Comparison of ENCODE assay signal across 9 cellular contexts in genomic region chr13:59477011-59477410, GRCh38.
DNase-seq lines count a peak whose midpoint lies in the region; ATAC-seq, FAIRE-seq and TF ChIP-seq lines count a peak whose summit lies in the region.
"Had no signal": no experiment of that assay in that cellular context is flagged by ENCODE, and none has a peak within 500 bp of the region (broad histone marks: within the 10 kb centered on the region; RNA-seq: fewer than 3 reads in every experiment).

No MANE protein-coding gene starts in this region.

- no peak for FAIRE-seq in kidney (lab: Jason Lieb, UNC)

- H3K36me3 ChIP-seq in DND-41 (ENCODE audit: insufficient read depth, low read length) (no peaks in the 10 kb centered on the region), GM23248 (ENCODE audit: low read depth) (no peaks in the 10 kb centered on the region), kidney (ENCODE audit: control insufficient read depth in 1 of 2, insufficient read depth in 2 of 2, low read length in 2 of 2) (no peaks in the 10 kb centered on the region)

- in situ Hi-C loops in GM23248 (cut with MboI): no loop called here

- no peaks in the 10 kb centered on the region for H3F3A ChIP-seq in GM23248 (ENCODE audit: insufficient read depth)

- H3K9me3 ChIP-seq in DND-41 (ENCODE audit: insufficient read depth, low read length, severe bottlenecking): no peaks in the 10 kb centered on the region
- no peaks in the 10 kb centered on the region for H3K9me3 ChIP-seq in GM23248 (ENCODE audit: low read depth)
- no peaks in the 10 kb centered on the region for H3K9me3 ChIP-seq in kidney (ENCODE audit: control insufficient read depth in 1 of 2, low read length in 2 of 2)

- H3K4me1 ChIP-seq in DND-41 (ENCODE audit: insufficient read depth, low read length) (no peaks in the 10 kb centered on the region), GM23248 (ENCODE audit: insufficient read depth) (no peaks in the 10 kb centered on the region), kidney (ENCODE audit: control insufficient read depth in 1 of 2, insufficient read depth in 1 of 2, low read depth in 1 of 2, low read length in 2 of 2) (no peaks in the 10 kb centered on the region)

- H3K4me3 ChIP-seq in DND-41 (ENCODE audit: low read depth in 1 of 2, low read length in 2 of 2) (no peak overlapping the region), GM23248 (no peak overlapping the region), kidney (ENCODE audit: low read length in 2 of 2) (no peak overlapping the region)

- H2AFZ ChIP-seq in DND-41 (ENCODE audit: low read depth, low read length): no peak overlapping the region
- H2AFZ ChIP-seq in GM23248: no peak overlapping the region

- H3K4me2 ChIP-seq in DND-41 (ENCODE audit: insufficient read depth, low read length) (no peak overlapping the region), GM23248 (ENCODE audit: unreplicated experiment) (no peak overlapping the region)

- intact Hi-C loops in kidney (cut with DNase I): no loop called here

- TF ChIP-seq CTCF in DND-41 (IDR thresholded peaks at IDR 0.05; ENCODE audit: borderline replicate concordance, extremely low read depth, low read length, poor library complexity, severe bottlenecking): peak; percentile 36
- peak; percentile 4 for TF ChIP-seq CTCF in kidney (IDR thresholded peaks at IDR 0.05; ENCODE audit: borderline replicate concordance, extremely low read depth, insufficient read depth)

- no peaks in the 10 kb centered on the region for H3K79me2 ChIP-seq in DND-41 (ENCODE audit: insufficient read depth, low read length)
- no peaks in the 10 kb centered on the region for H3K79me2 ChIP-seq in GM23248 (ENCODE audit: insufficient read depth)

- H3K27me3 ChIP-seq in DND-41 (ENCODE audit: insufficient read depth, low read length, poor library complexity) (no peaks in the 10 kb centered on the region), GM23248 (replicated peaks; ENCODE audit: insufficient read depth) (no peaks in the 10 kb centered on the region)

- H4K20me1 ChIP-seq in DND-41 (ENCODE audit: insufficient read depth, low read length) (no peaks in the 10 kb centered on the region), GM23248 (ENCODE audit: insufficient read depth) (no peaks in the 10 kb centered on the region)

- no peaks in the 10 kb centered on the region for H3K9me2 ChIP-seq in GM23248 (ENCODE audit: insufficient read depth)

- ATAC-seq in DND-41 (ENCODE audit: insufficient read depth, low read depth): no peak
- ATAC-seq in GM18907 (IDR thresholded peaks at IDR 0.05; ENCODE audit: unreplicated experiment): no peak

- DNase-seq in DND-41: no peak
- DNase-seq in GM23248: peak; percentile 9
- DNase-seq in UCSD-AML1 (lab: John Stamatoyannopoulos, UW; ENCODE audit: unreplicated experiment): peak; percentile 6
- no peak for DNase-seq in kidney
- no peak for DNase-seq in HK-2 (ENCODE audit: unreplicated experiment)
- no peak for DNase-seq in T-helper 1 cell
- DNase-seq: amygdala, MV-4-11 had no signal

- 55 to 64% methylated on average over 3 of the region's 3 CpGs for WGBS in GM23248 (ENCODE audit: low coverage in 1 of 2, low lambda C conversion rate in 2 of 2, missing lambda C conversion rate in 2 of 2), 2 experiments

- H3K9ac ChIP-seq in DND-41 (ENCODE audit: low read depth, low read length): no peak overlapping the region
- no peak overlapping the region for H3K9ac ChIP-seq in GM23248
- no peak overlapping the region for H3K9ac ChIP-seq in kidney (ENCODE audit: low read length in 2 of 2)

- no peak overlapping the region for H3K27ac ChIP-seq in DND-41 (ENCODE audit: low read length)
- H3K27ac ChIP-seq in GM23248: no peak overlapping the region
- no peak overlapping the region for H3K27ac ChIP-seq in kidney (ENCODE audit: low read depth in 2 of 2, low read length in 2 of 2)

Comparison
In these comparisons a context has a peak if more than half of its experiments do, and no peak if none do; other contexts are left out.
1. DNase-seq: peak in GM23248 (single experiment) and UCSD-AML1 (single experiment); none in DND-41 (single experiment), kidney (single experiment), HK-2 (single experiment) and T-helper 1 cell (0 of 5).